32 cellular contexts compared by ENCODE assay signal in the genomic region with DNA sequence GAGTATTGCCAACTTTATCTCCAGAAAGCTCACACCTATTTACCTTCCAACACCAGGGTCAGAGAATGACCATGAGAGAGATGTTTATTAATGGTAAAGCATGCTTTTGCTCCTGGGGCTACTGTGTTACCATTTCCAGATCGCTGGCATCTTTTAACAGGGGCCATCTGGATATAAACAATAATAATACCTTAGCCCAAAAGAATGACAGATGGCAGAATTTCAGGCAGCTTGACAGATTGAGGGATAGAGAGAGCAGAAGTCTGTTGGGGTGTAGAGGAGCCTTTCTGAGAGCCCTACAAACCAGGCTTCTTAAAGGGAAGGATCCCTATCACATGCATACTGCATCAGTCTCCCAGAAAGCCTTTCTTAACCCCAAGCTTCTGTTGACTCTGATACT. TPM values are rescaled to one million over a fixed set of nuclear protein-coding genes. Genes with fewer than 3 reads are reported as not detected.
"Had no signal": no experiment of that assay in that cellular context is flagged by ENCODE, and none has a peak within 500 bp of the region (broad histone marks: within the 10 kb centered on the region; RNA-seq: fewer than 3 reads in every experiment).

No MANE protein-coding gene starts in this region.

- H3K27ac Mint-ChIP-seq: activated CD4-positive, alpha-beta memory T cell treated with anti-CD3 and anti-CD28 coated beads, Interleukin-2, amount 10 ng/mL, durations not matched to agents 7 days and 5 days; activated CD4-positive, alpha-beta T cell treated with anti-CD3 and anti-CD28 coated beads, Interleukin-2, amount 10 ng/mL, durations not matched to agents 24 days and 14 days; activated T-cell treated with anti-CD3 and anti-CD28 coated beads, Interleukin-2, amount 50 U/mL, for 24 hours; activated T-helper 17 cell treated with anti-CD3 and anti-CD28 coated beads, Interleukin-2, amount 50 U/mL, for 72 hours; nephron; stimulated activated effector memory CD8-positive, alpha-beta T cell treated with anti-CD3 and anti-CD28 coated beads, Interleukin-12 subunit alpha, Interleukin-12 subunit beta, amount 100 ng/mL, for 72 hours; stimulated activated naive CD8-positive, alpha-beta T cell treated with anti-CD3 and anti-CD28 coated beads, Interleukin-15, amount 100 ng/mL, for 72 hours had no signal

- DNase-seq: activated CD4-positive, alpha-beta memory T cell treated with anti-CD3 and anti-CD28 coated beads, Interleukin-2, amount 10 ng/mL, durations not matched to agents 7 days and 5 days; activated CD4-positive, alpha-beta T cell treated with anti-CD3 and anti-CD28 coated beads, Interleukin-2, amount 10 ng/mL, durations not matched to agents 24 days and 14 days; activated CD4-positive, CD25-positive, alpha-beta regulatory T cell treated with anti-CD3 and anti-CD28 coated beads, Interleukin-2, amount 50 U/mL, for 72 hours; activated CD8-positive, alpha-beta memory T cell treated with anti-CD3 and anti-CD28 coated beads, Interleukin-2, amount 50 U/mL, for 48 hours; activated gamma-delta T cell treated with Interleukin-2 at 50 U/mL for 16 hours; activated naive CD4-positive, alpha-beta T cell treated with anti-CD3 and anti-CD28 coated beads, Interleukin-2, amount 50 U/mL, for 16 hours; activated T-cell treated with anti-CD3 and anti-CD28 coated beads, Interleukin-2, amount 50 U/mL, for 24 hours; amniotic stem cell; brain microvascular endothelial cell; effector CD8-positive, alpha-beta T cell; esophagus squamous epithelium; foreskin melanocyte; islet precursor cell; left ventricle myocardium inferior; right lobe of liver; stimulated activated CD4-positive, alpha-beta T cell treated with anti-CD3 and anti-CD28 coated beads, Interleukin-12 subunit alpha, Interleukin-12 subunit beta, amount 100 ng/mL, for 4 hours; stimulated activated CD4-positive, alpha-beta T cell treated with anti-CD3 and anti-CD28 coated beads, Interleukin-4, amount 100 ng/mL, for 1 hour; stimulated activated naive CD8-positive, alpha-beta T cell treated with anti-CD3 and anti-CD28 coated beads, Interleukin-15, amount 100 ng/mL, for 72 hours; thyroid gland; upper lobe of left lung had no signal

- H3K36me3 Mint-ChIP-seq: stimulated activated effector memory CD8-positive, alpha-beta T cell treated with anti-CD3 and anti-CD28 coated beads, Interleukin-12 subunit alpha, Interleukin-12 subunit beta, amount 100 ng/mL, for 72 hours had no signal

- H3K4me3 Mint-ChIP-seq: activated CD4-positive, alpha-beta memory T cell treated with anti-CD3 and anti-CD28 coated beads, Interleukin-2, amount 10 ng/mL, durations not matched to agents 7 days and 5 days; activated CD4-positive, alpha-beta T cell treated with anti-CD3 and anti-CD28 coated beads, Interleukin-2, amount 10 ng/mL, durations not matched to agents 24 days and 14 days; activated T-cell treated with anti-CD3 and anti-CD28 coated beads, Interleukin-2, amount 50 U/mL, for 24 hours; activated T-helper 17 cell treated with anti-CD3 and anti-CD28 coated beads, Interleukin-2, amount 50 U/mL, for 72 hours; nephron; stimulated activated effector memory CD8-positive, alpha-beta T cell treated with anti-CD3 and anti-CD28 coated beads, Interleukin-12 subunit alpha, Interleukin-12 subunit beta, amount 100 ng/mL, for 72 hours; stimulated activated naive CD8-positive, alpha-beta T cell treated with anti-CD3 and anti-CD28 coated beads, Interleukin-15, amount 100 ng/mL, for 72 hours had no signal

- H3K27me3 Mint-ChIP-seq: activated CD4-positive, alpha-beta memory T cell treated with anti-CD3 and anti-CD28 coated beads, Interleukin-2, amount 10 ng/mL, durations not matched to agents 7 days and 5 days; activated CD4-positive, alpha-beta T cell treated with anti-CD3 and anti-CD28 coated beads, Interleukin-2, amount 10 ng/mL, durations not matched to agents 24 days and 14 days; activated T-cell treated with anti-CD3 and anti-CD28 coated beads, Interleukin-2, amount 50 U/mL, for 24 hours; stimulated activated naive CD8-positive, alpha-beta T cell treated with anti-CD3 and anti-CD28 coated beads, Interleukin-15, amount 100 ng/mL, for 72 hours had no signal

- H3K4me1 Mint-ChIP-seq: activated CD4-positive, alpha-beta memory T cell treated with anti-CD3 and anti-CD28 coated beads, Interleukin-2, amount 10 ng/mL, durations not matched to agents 7 days and 5 days; activated CD4-positive, alpha-beta T cell treated with anti-CD3 and anti-CD28 coated beads, Interleukin-2, amount 10 ng/mL, durations not matched to agents 24 days and 14 days; activated T-helper 17 cell treated with anti-CD3 and anti-CD28 coated beads, Interleukin-2, amount 50 U/mL, for 72 hours; stimulated activated effector memory CD8-positive, alpha-beta T cell treated with anti-CD3 and anti-CD28 coated beads, Interleukin-12 subunit alpha, Interleukin-12 subunit beta, amount 100 ng/mL, for 72 hours; stimulated activated naive CD8-positive, alpha-beta T cell treated with anti-CD3 and anti-CD28 coated beads, Interleukin-15, amount 100 ng/mL, for 72 hours had no signal

- H3K9me3 Mint-ChIP-seq: activated CD4-positive, alpha-beta memory T cell treated with anti-CD3 and anti-CD28 coated beads, Interleukin-2, amount 10 ng/mL, durations not matched to agents 7 days and 5 days; activated CD4-positive, alpha-beta T cell treated with anti-CD3 and anti-CD28 coated beads, Interleukin-2, amount 10 ng/mL, durations not matched to agents 24 days and 14 days; activated T-cell treated with anti-CD3 and anti-CD28 coated beads, Interleukin-2, amount 50 U/mL, for 24 hours; activated T-helper 17 cell treated with anti-CD3 and anti-CD28 coated beads, Interleukin-2, amount 50 U/mL, for 72 hours; nephron; stimulated activated effector memory CD8-positive, alpha-beta T cell treated with anti-CD3 and anti-CD28 coated beads, Interleukin-12 subunit alpha, Interleukin-12 subunit beta, amount 100 ng/mL, for 72 hours; stimulated activated naive CD8-positive, alpha-beta T cell treated with anti-CD3 and anti-CD28 coated beads, Interleukin-15, amount 100 ng/mL, for 72 hours had no signal

- ATAC-seq: activated T-helper 17 cell treated with anti-CD3 and anti-CD28 coated beads, Interleukin-2, amount 50 U/mL, for 72 hours; stimulated activated effector memory CD8-positive, alpha-beta T cell treated with anti-CD3 and anti-CD28 coated beads, Interleukin-12 subunit alpha, Interleukin-12 subunit beta, amount 100 ng/mL, for 72 hours; stimulated activated naive CD8-positive, alpha-beta T cell treated with anti-CD3 and anti-CD28 coated beads, Interleukin-15, amount 100 ng/mL, for 72 hours had no signal

RNA-seq across cellular contexts. Expression of gene RBP1, which starts 17.7 kb away (rescaled TPM):
- total RNA-seq: activated CD4-positive, alpha-beta memory T cell treated with anti-CD3 and anti-CD28 coated beads, Interleukin-2, amount 10 ng/mL, durations not matched to agents 7 days and 5 days; activated CD4-positive, alpha-beta T cell treated with anti-CD3 and anti-CD28 coated beads, Interleukin-2, amount 10 ng/mL, durations not matched to agents 24 days and 14 days; activated T-helper 17 cell treated with anti-CD3 and anti-CD28 coated beads, Interleukin-2, amount 50 U/mL, for 72 hours; T-helper 1 cell treated with Interleukin-12 subunit alpha and Interleukin-12 subunit beta and Interleukin-4 antibody, amounts not matched to agents 30 ng/mL and 1 ng/mL, for 36 hours had no signal

RNA-seq across cellular contexts. Expression of gene RBP2, which starts 45.5 kb away (rescaled TPM):
- total RNA-seq: activated CD4-positive, alpha-beta memory T cell treated with anti-CD3 and anti-CD28 coated beads, Interleukin-2, amount 10 ng/mL, durations not matched to agents 7 days and 5 days; activated CD4-positive, alpha-beta T cell treated with anti-CD3 and anti-CD28 coated beads, Interleukin-2, amount 10 ng/mL, durations not matched to agents 24 days and 14 days; activated T-helper 17 cell treated with anti-CD3 and anti-CD28 coated beads, Interleukin-2, amount 50 U/mL, for 72 hours; astrocyte; cardiac septum; dermis microvascular lymphatic vessel endothelial cell; esophagus squamous epithelium; left ventricle myocardium inferior; lung microvascular endothelial cell; osteocyte; renal cortical epithelial cell; right lobe of liver; skeletal muscle tissue; T-helper 1 cell treated with Interleukin-12 subunit alpha and Interleukin-12 subunit beta and Interleukin-4 antibody, amounts not matched to agents 30 ng/mL and 1 ng/mL, for 36 hours; thyroid gland; vagina had no signal
